ENCODE assay signal across 8 cellular contexts in the genomic region with DNA sequence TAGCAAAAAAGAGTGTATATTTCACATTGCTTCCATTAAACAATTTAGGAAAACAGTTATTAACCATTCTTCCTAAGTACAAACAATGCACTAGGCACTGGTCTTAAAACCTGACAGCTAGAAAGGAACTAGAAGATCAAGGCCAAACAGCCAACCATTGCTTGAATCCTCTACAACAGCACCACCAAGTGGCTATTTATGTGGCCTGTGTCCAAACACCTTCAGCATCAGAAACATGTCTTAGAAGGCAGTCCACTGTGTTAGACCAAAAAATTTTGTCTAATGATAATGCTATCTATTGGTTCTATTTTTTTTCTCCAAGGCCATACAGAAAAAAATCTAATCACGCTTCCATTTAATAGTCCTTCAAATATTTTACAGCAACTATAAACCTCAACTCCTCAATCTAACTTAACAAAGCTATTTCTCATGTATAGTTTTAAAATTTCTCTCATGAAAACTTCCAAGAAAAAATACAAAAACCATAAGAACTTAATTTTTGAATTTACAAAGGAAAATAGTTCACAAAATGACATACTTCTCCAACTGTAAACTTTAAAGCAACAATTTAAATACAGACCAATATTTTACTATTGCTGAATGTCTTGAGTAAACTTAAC. TPM values are rescaled to one million over a fixed set of nuclear protein-coding genes. Genes with fewer than 3 reads are reported as not detected.
DNase-seq lines count a peak whose midpoint lies in the region; FAIRE-seq and TF ChIP-seq lines count a peak whose summit lies in the region.

No MANE protein-coding gene starts in this region.

- H3K9me3 ChIP-seq in MG63 = no peaks in the 10 kb centered on the region

- peak; percentile 76 for DNase-seq in A172 (ENCODE audit: low spot score)
- DNase-seq in H7 = peak; percentile 54
- peak; percentile 2 for DNase-seq in MG63
- peak; percentile 63 to 70 for DNase-seq in SHP77 (lab: John Stamatoyannopoulos, UW)
- peak; percentile 72 for DNase-seq in fibroblast of the aortic adventitia (ENCODE audit: low read depth)
- DNase-seq in stromal cell of bone marrow (ENCODE audit: low read depth) = peak; percentile 36
- no peak for DNase-seq in cortex of kidney (lab: John Stamatoyannopoulos, UW)

- no peaks in the 10 kb centered on the region for H3K27me3 ChIP-seq in H7 (ENCODE audit: control insufficient read depth, insufficient read depth, low read length)
- H3K27me3 ChIP-seq in MG63 = no peaks in the 10 kb centered on the region

- TF ChIP-seq CTCF in fibroblast of the aortic adventitia (IDR thresholded peaks at IDR 0.05; ENCODE audit: insufficient read depth, low read length) = peak; percentile 60

- H3K4me3 ChIP-seq in H7 (ENCODE audit: insufficient read depth, low read depth, low read length) (no peak overlapping the region), MG63 (no peak overlapping the region), fibroblast of the aortic adventitia (ENCODE audit: low read depth, low read length) (no peak overlapping the region)

- peak; percentile 89 for FAIRE-seq in G401.6 (lab: Jason Lieb, UNC)

- peaks cover 5% of the 10 kb centered on the region for H3K36me3 ChIP-seq in H7 (replicated peaks; ENCODE audit: control insufficient read depth, insufficient read depth, low read length)
- H3K36me3 ChIP-seq in MG63 = peaks cover 2% of the 10 kb centered on the region; the same call in 1 of the 2 replicates

RNA-seq across cellular contexts. Expression of a gene that starts 36.1 kb away (rescaled TPM):
- 25.1 and 28.8 TPM in 2 replicates for total RNA-seq in A172 (2014; rRNA removed; shearing (Covaris generic))
- 38.5 and 57.0 TPM in 2 replicates for total RNA-seq in H7 (2014; rRNA removed; shearing (Covaris generic))
- total RNA-seq in MG63 (2014; rRNA removed; shearing (Covaris generic); ENCODE audit: low replicate concordance) = 15.3 and 20.9 TPM in 2 replicates
- total RNA-seq in fibroblast of the aortic adventitia (ENCODE audit: low replicate concordance) = 19.0 and 50.9 TPM in 2 replicates
